ENCODE assay signal across 17 cellular contexts in the genomic region with DNA sequence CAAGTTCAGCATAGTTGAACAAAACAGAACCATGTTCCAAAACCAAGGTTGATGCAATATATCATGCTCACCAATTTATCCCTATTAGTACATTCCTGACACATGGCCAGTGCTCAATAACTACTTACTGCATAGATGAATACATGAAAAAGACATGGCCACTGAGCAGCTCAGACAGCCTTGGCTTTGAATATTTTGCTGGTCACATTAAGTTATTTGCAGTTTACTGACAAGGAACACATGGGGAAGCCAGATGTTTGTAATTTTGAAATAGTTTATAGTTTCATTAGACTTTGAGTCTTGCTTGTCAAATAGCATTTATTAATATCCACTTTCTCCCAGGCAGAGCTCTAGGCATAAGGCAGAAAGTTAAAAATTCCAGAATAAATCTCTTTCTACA.
DNase-seq lines count a peak whose midpoint lies in the region; ATAC-seq and TF ChIP-seq lines count a peak whose summit lies in the region.
"Had no signal": no experiment of that assay in that cellular context is flagged by ENCODE, and none has a peak within 500 bp of the region (broad histone marks: within the 10 kb centered on the region; RNA-seq: fewer than 3 reads in every experiment).

No MANE protein-coding gene starts in this region.

- no peaks in the 10 kb centered on the region for H3K27me3 ChIP-seq in SJCRH30
- peaks cover 3% of the 10 kb centered on the region for H3K27me3 ChIP-seq in osteoblast (ENCODE audit: insufficient read depth, low read length)
- H3K27me3 ChIP-seq: BLaER1 had no signal

- no peaks in the 10 kb centered on the region for H3K79me2 ChIP-seq in osteoblast (ENCODE audit: insufficient read depth, low read length)

- H2AFZ ChIP-seq in osteoblast (ENCODE audit: low read length) = no peak overlapping the region
- H2AFZ ChIP-seq: GM23248 had no signal

- ATAC-seq in HG03025 (IDR thresholded peaks at IDR 0.05; ENCODE audit: low FRiP score, unreplicated experiment) = no peak
- ATAC-seq: A549, GM12878 had no signal

- H3K4me3 ChIP-seq in SJCRH30 (no peak overlapping the region), fibroblast of the aortic adventitia (ENCODE audit: low read depth, low read length) (no peak overlapping the region), osteoblast (ENCODE audit: insufficient read depth, low read length) (no peak overlapping the region)
- H3K4me3 ChIP-seq: A549, BLaER1, GM12878, GM23248 had no signal

- TF ChIP-seq CTCF in fibroblast of the aortic adventitia (IDR thresholded peaks at IDR 0.05; ENCODE audit: insufficient read depth, low read length) (no peak), osteoblast (IDR thresholded peaks at IDR 0.05; ENCODE audit: extremely low read depth, low read depth, low read length) (no peak)

- H4K20me1 ChIP-seq in osteoblast (ENCODE audit: insufficient read depth, low read length) = no peaks in the 10 kb centered on the region
- H4K20me1 ChIP-seq: BLaER1 had no signal

- H3K36me3 ChIP-seq in SJCRH30 (no peaks in the 10 kb centered on the region), osteoblast (ENCODE audit: insufficient read depth, low read length) (no peaks in the 10 kb centered on the region)
- H3K36me3 ChIP-seq: BLaER1 had no signal

- DNase-seq in SJCRH30 (no peak), dedifferentiated amniotic fluid mesenchymal stem cell (ENCODE audit: extremely low spot score) (peak; percentile 38), fibroblast of the aortic adventitia (ENCODE audit: low read depth) (peak; percentile 19), OCI-M2 (lab: John Stamatoyannopoulos, UW; ENCODE audit: unreplicated experiment) (no peak), NK-92 (lab: John Stamatoyannopoulos, UW; ENCODE audit: unreplicated experiment) (no peak), osteoblast (ENCODE audit: insufficient read length, low spot score, missing footprints) (no peak)
- DNase-seq: AML-193; Caco-2; CD8-positive, alpha-beta memory T cell; DMS53; GF-D8; GM23248; H9 had no signal

- H3K27ac ChIP-seq in SJCRH30 (peak overlapping the region; percentile 97), osteoblast (ENCODE audit: low read depth, low read length) (no peak overlapping the region)
- H3K27ac ChIP-seq: A549, BLaER1, GM23248 had no signal

- H3K9me3 ChIP-seq in SJCRH30 (replicated peaks) (no peaks in the 10 kb centered on the region), osteoblast (ENCODE audit: low read depth, low read length) (no peaks in the 10 kb centered on the region)
- H3K9me3 ChIP-seq: A549, BLaER1, Caco-2 had no signal

- no peak overlapping the region for H3K4me2 ChIP-seq in osteoblast (ENCODE audit: insufficient read depth, low read length)
- H3K4me2 ChIP-seq: A549, BLaER1 had no signal

- peaks cover 27% of the 10 kb centered on the region for H3K4me1 ChIP-seq in SJCRH30
- H3K4me1 ChIP-seq in osteoblast (ENCODE audit: insufficient read depth, low read length) = peaks cover 5% of the 10 kb centered on the region
- H3K4me1 ChIP-seq: A549, BLaER1, Caco-2 had no signal

Comparison
In these comparisons a context has a peak if more than half of its experiments do, and no peak if none do; other contexts are left out.
1. DNase-seq: peak in dedifferentiated amniotic fluid mesenchymal stem cell (single experiment) and fibroblast of the aortic adventitia (single experiment); none in SJCRH30 (0 of 2), OCI-M2 (single experiment), NK-92 (single experiment) and osteoblast (single experiment).